In genomic region chr2:6495466-6495865, GRCh38 we compare ENCODE assay signal across 23 cellular contexts.
DNase-seq lines count a peak whose midpoint lies in the region; ATAC-seq and TF ChIP-seq lines count a peak whose summit lies in the region.
"Had no signal": no experiment of that assay in that cellular context is flagged by ENCODE, and none has a peak within 500 bp of the region (broad histone marks: within the 10 kb centered on the region; RNA-seq: fewer than 3 reads in every experiment).

No MANE protein-coding gene starts in this region.

- H3K23ac ChIP-seq in neuronal stem cell (ENCODE audit: low read depth, low read length, poor library complexity), result no peak overlapping the region

- intact Hi-C loops in aorta (cut with DNase I), result no loop called here

- H2AK5ac ChIP-seq in neuronal stem cell (ENCODE audit: low read depth, low read length), result no peak overlapping the region

- no peak overlapping the region for H3K9ac ChIP-seq in neuronal stem cell (ENCODE audit: low read depth, low read length, poor library complexity)
- H3K9ac ChIP-seq: BLaER1 had no signal

- H2BK15ac ChIP-seq in neuronal stem cell (ENCODE audit: low read length), result peak overlapping the region; percentile 49

- no peaks in the 10 kb centered on the region for H3K9me3 Mint-ChIP-seq in chondrocyte (ENCODE audit: low read depth)

- no peak overlapping the region for H4K91ac ChIP-seq in neuronal stem cell (ENCODE audit: low read depth, low read length, poor library complexity)

- H3K14ac ChIP-seq in neuronal stem cell (ENCODE audit: low read length), result no peak overlapping the region

- no peaks in the 10 kb centered on the region for H3K36me3 Mint-ChIP-seq in chondrocyte (ENCODE audit: low read depth)
- H3K36me3 Mint-ChIP-seq: CD14-positive monocyte; CD4-positive, alpha-beta memory T cell; CD4-positive, CD25-positive, alpha-beta regulatory T cell; CD8-positive, alpha-beta memory T cell had no signal

- H3K27ac Mint-ChIP-seq in chondrocyte (ENCODE audit: unreplicated experiment), result no peak overlapping the region
- H3K27ac Mint-ChIP-seq: CD14-positive monocyte; CD4-positive, alpha-beta memory T cell; CD4-positive, CD25-positive, alpha-beta regulatory T cell; CD8-positive, alpha-beta memory T cell had no signal

- H3K79me1 ChIP-seq in neuronal stem cell (ENCODE audit: low read depth, low read length), result no peaks in the 10 kb centered on the region

- no peak overlapping the region for H2AFZ ChIP-seq in neuronal stem cell (ENCODE audit: low read length)

- H3K9me3 ChIP-seq in neuronal stem cell (replicated peaks in 1 of 2; ENCODE audit: control insufficient read depth in 2 of 2, insufficient read depth in 1 of 2, low read depth in 1 of 2, low read length in 2 of 2), result no peaks in the 10 kb centered on the region
- peaks cover 1% of the 10 kb centered on the region for H3K9me3 ChIP-seq in aorta (ENCODE audit: control insufficient read depth, low read length)
- H3K9me3 ChIP-seq in MG63, result no peaks in the 10 kb centered on the region
- H3K9me3 ChIP-seq: BE2C had no signal

- no peak overlapping the region for H2BK5ac ChIP-seq in neuronal stem cell (ENCODE audit: low read length)

- peak overlapping the region; percentile 60 for H3K18ac ChIP-seq in neuronal stem cell (ENCODE audit: low read length)

- H3K27me3 ChIP-seq in neuronal stem cell (ENCODE audit: control insufficient read depth in 3 of 3, insufficient read depth in 3 of 3, low read depth in 1 of 3, low read length in 3 of 3) (no peaks in the 10 kb centered on the region), aorta (ENCODE audit: control insufficient read depth in 1 of 2, insufficient read depth in 2 of 2, low read length in 1 of 2) (no peaks in the 10 kb centered on the region), MG63 (no peaks in the 10 kb centered on the region)
- H3K27me3 ChIP-seq: BE2C, BLaER1 had no signal

- H3K4me3 ChIP-seq in neuronal stem cell (ENCODE audit: low read length in 2 of 2) (no peak overlapping the region), aorta (ENCODE audit: low read length in 2 of 2) (no peak overlapping the region), MG63 (no peak overlapping the region)
- H3K4me3 ChIP-seq: BLaER1, GM12878 had no signal

- H3K4ac ChIP-seq in neuronal stem cell (ENCODE audit: low read length), result no peak overlapping the region

- peaks cover 25% of the 10 kb centered on the region for H3K4me1 Mint-ChIP-seq in chondrocyte (ENCODE audit: low read depth)
- H3K4me1 Mint-ChIP-seq: CD14-positive monocyte; CD4-positive, alpha-beta memory T cell; CD4-positive, CD25-positive, alpha-beta regulatory T cell; CD8-positive, alpha-beta memory T cell had no signal

- H3K4me2 ChIP-seq in neuronal stem cell (ENCODE audit: insufficient read depth, low read length, poor library complexity, severe bottlenecking), result no peak overlapping the region
- H3K4me2 ChIP-seq: BLaER1 had no signal

- peak; percentile 29 for ATAC-seq in aorta (ENCODE audit: low FRiP score)
- no peak for ATAC-seq in HG03521 (IDR thresholded peaks at IDR 0.05; ENCODE audit: unreplicated experiment)
- ATAC-seq: GM12878 had no signal

- H2BK12ac ChIP-seq in neuronal stem cell (ENCODE audit: low read length), result no peak overlapping the region

- H3K4me1 ChIP-seq in neuronal stem cell (ENCODE audit: control insufficient read depth in 2 of 2, insufficient read depth in 1 of 2, low read depth in 1 of 2, low read length in 2 of 2) (peaks cover 5 to 7% of the 10 kb centered on the region in 2 donors), aorta (ENCODE audit: control insufficient read depth in 1 of 2, insufficient read depth in 2 of 2, low read length in 2 of 2) (no peaks in the 10 kb centered on the region)
- H3K4me1 ChIP-seq: BE2C, BLaER1 had no signal

- no peaks in the 10 kb centered on the region for H3K27me3 Mint-ChIP-seq in chondrocyte (ENCODE audit: low read depth)
- H3K27me3 Mint-ChIP-seq: CD4-positive, alpha-beta memory T cell; CD4-positive, CD25-positive, alpha-beta regulatory T cell had no signal

- WGBS in neuronal stem cell (ENCODE audit: extremely low coverage in 2 of 2, insufficient read length in 2 of 2, insufficient replicate concordance in 1 of 2), 2 donors, result no CpG with 5 or more reads among the region's 19 CpGs
- WGBS in aorta, 2 donors, result 93 to 95% methylated on average over 19 of the region's 19 CpGs

- DNase-seq in chondrocyte (ENCODE audit: low spot score) (peak; percentile 66), neuronal stem cell (ENCODE audit: low spot score) (no peak), aorta (no peak), MG63 (no peak)
- DNase-seq: 8988T; ACHN; BE2C; C1 segment of cervical spinal cord; CD4-positive, alpha-beta memory T cell; CD4-positive, CD25-positive, alpha-beta regulatory T cell; CD8-positive, alpha-beta memory T cell; COR-L47; DMS 273 treated with DMSO at 0.1 percent for 48 hours; DMS153; DMS53; DMS79; DND-41; EL; GDM1 had no signal

- H2BK120ac ChIP-seq in neuronal stem cell (ENCODE audit: low read depth, low read length), result no peak overlapping the region

- H4K8ac ChIP-seq in neuronal stem cell (ENCODE audit: low read depth, low read length), result no peak overlapping the region

- no peaks in the 10 kb centered on the region for H3K36me3 ChIP-seq in neuronal stem cell (replicated peaks in 1 of 2; ENCODE audit: control insufficient read depth in 2 of 2, insufficient read depth in 2 of 2, low read length in 2 of 2)
- no peaks in the 10 kb centered on the region for H3K36me3 ChIP-seq in aorta (ENCODE audit: control insufficient read depth in 1 of 2, insufficient read depth in 2 of 2, low read length in 1 of 2)
- no peaks in the 10 kb centered on the region for H3K36me3 ChIP-seq in MG63
- H3K36me3 ChIP-seq: BE2C, BLaER1 had no signal

- H3K27ac ChIP-seq in neuronal stem cell (replicated peaks; ENCODE audit: low read length) (no peak overlapping the region), aorta (ENCODE audit: low read depth in 1 of 2, low read length in 2 of 2) (no peak overlapping the region)
- H3K27ac ChIP-seq: BLaER1 had no signal

- H3K4me3 Mint-ChIP-seq in chondrocyte (ENCODE audit: unreplicated experiment), result no peak overlapping the region
- H3K4me3 Mint-ChIP-seq: CD14-positive monocyte; CD4-positive, alpha-beta memory T cell; CD4-positive, CD25-positive, alpha-beta regulatory T cell; CD8-positive, alpha-beta memory T cell had no signal

- no peak for TF ChIP-seq CTCF in chondrocyte (IDR thresholded peaks at IDR 0.05)
